In genomic region chr5:178421128-178421527, GRCh38 we compare ENCODE assay signal across 24 cellular contexts.
"Had no signal": no experiment of that assay in that cellular context is flagged by ENCODE, and none has a peak within 500 bp of the region (broad histone marks: within the 10 kb centered on the region; RNA-seq: fewer than 3 reads in every experiment).

No MANE protein-coding gene starts in this region.

- H3K4me1 Mint-ChIP-seq: activated CD4-positive, alpha-beta memory T cell treated with anti-CD3 and anti-CD28 coated beads, Interleukin-2, amount 10 ng/mL, durations not matched to agents 7 days and 5 days; activated CD4-positive, alpha-beta T cell treated with anti-CD3 and anti-CD28 coated beads, Interleukin-2, amount 10 ng/mL, durations not matched to agents 24 days and 14 days; central memory CD8-positive, alpha-beta T cell had no signal

- H3K36me3 Mint-ChIP-seq: activated naive CD4-positive, alpha-beta T cell treated with anti-CD3 and anti-CD28 coated beads, Interleukin-2, amount 50 U/mL, for 72 hours; naive thymus-derived CD8-positive, alpha-beta T cell; stimulated activated effector memory CD8-positive, alpha-beta T cell treated with anti-CD3 and anti-CD28 coated beads, Interleukin-12 subunit alpha, Interleukin-12 subunit beta, amount 100 ng/mL, for 72 hours had no signal

- ATAC-seq: activated naive CD4-positive, alpha-beta T cell treated with anti-CD3 and anti-CD28 coated beads, Interleukin-2, amount 50 U/mL, for 72 hours; activated T-cell treated with anti-CD3 and anti-CD28 coated beads, Interleukin-2, amount 50 U/mL, for 4 hours; naive thymus-derived CD8-positive, alpha-beta T cell; stimulated activated effector memory CD8-positive, alpha-beta T cell treated with anti-CD3 and anti-CD28 coated beads, Interleukin-12 subunit alpha, Interleukin-12 subunit beta, amount 100 ng/mL, for 72 hours had no signal

- H3K27ac Mint-ChIP-seq: activated CD4-positive, alpha-beta memory T cell treated with anti-CD3 and anti-CD28 coated beads, Interleukin-2, amount 10 ng/mL, durations not matched to agents 7 days and 5 days; activated CD4-positive, alpha-beta T cell treated with anti-CD3 and anti-CD28 coated beads, Interleukin-2, amount 10 ng/mL, durations not matched to agents 24 days and 14 days; activated naive CD4-positive, alpha-beta T cell treated with anti-CD3 and anti-CD28 coated beads, Interleukin-2, amount 50 U/mL, for 72 hours; activated T-helper 2 cell treated with anti-CD3 and anti-CD28 coated beads, Interferon-gamma antibody, Interleukin-2, Interleukin-4, amounts not matched to agents 10 μg/mL and 5 μg/mL and 100 μg/mL, durations not matched to agents 14 hours and 24 hours and 36 hours; naive thymus-derived CD8-positive, alpha-beta T cell; stimulated activated effector memory CD8-positive, alpha-beta T cell treated with anti-CD3 and anti-CD28 coated beads, Interleukin-12 subunit alpha, Interleukin-12 subunit beta, amount 100 ng/mL, for 72 hours; stimulated activated naive CD8-positive, alpha-beta T cell treated with anti-CD3 and anti-CD28 coated beads, Interleukin-15, Interleukin-2, amounts not matched to agents 100 ng/mL and 50 ng/mL, for 24 hours; T-helper 1 cell treated with Interleukin-12 subunit alpha and Interleukin-12 subunit beta and Interleukin-4 antibody, amounts not matched to agents 30 μg/mL and 1 μg/mL, for 36 hours had no signal

- H3K27me3 ChIP-seq: breast epithelium had no signal

- H3K4me3 Mint-ChIP-seq: activated CD4-positive, alpha-beta memory T cell treated with anti-CD3 and anti-CD28 coated beads, Interleukin-2, amount 10 ng/mL, durations not matched to agents 7 days and 5 days; activated CD4-positive, alpha-beta T cell treated with anti-CD3 and anti-CD28 coated beads, Interleukin-2, amount 10 ng/mL, durations not matched to agents 24 days and 14 days; activated T-cell treated with anti-CD3 and anti-CD28 coated beads, Interleukin-2, amount 50 U/mL, for 4 hours; central memory CD8-positive, alpha-beta T cell; naive thymus-derived CD8-positive, alpha-beta T cell; stimulated activated effector memory CD8-positive, alpha-beta T cell treated with anti-CD3 and anti-CD28 coated beads, Interleukin-12 subunit alpha, Interleukin-12 subunit beta, amount 100 ng/mL, for 72 hours; stimulated activated naive CD8-positive, alpha-beta T cell treated with anti-CD3 and anti-CD28 coated beads, Interleukin-15, Interleukin-2, amounts not matched to agents 100 ng/mL and 50 ng/mL, for 24 hours; T-helper 1 cell treated with Interleukin-12 subunit alpha and Interleukin-12 subunit beta and Interleukin-4 antibody, amounts not matched to agents 30 μg/mL and 1 μg/mL, for 36 hours had no signal

- H3K27ac ChIP-seq: breast epithelium, prostate gland, sigmoid colon, thoracic aorta, VCaP had no signal

- H3K4me3 ChIP-seq: breast epithelium, prostate gland, sigmoid colon, thoracic aorta had no signal

- H3K9me3 ChIP-seq: breast epithelium, prostate gland, sigmoid colon, thoracic aorta had no signal

- DNase-seq: activated CD4-positive, alpha-beta memory T cell treated with anti-CD3 and anti-CD28 coated beads, Interleukin-2, amount 10 ng/mL, durations not matched to agents 7 days and 5 days; activated CD4-positive, alpha-beta T cell treated with anti-CD3 and anti-CD28 coated beads, Interleukin-2, amount 10 ng/mL, durations not matched to agents 24 days and 14 days; activated CD4-positive, CD25-positive, alpha-beta regulatory T cell treated with anti-CD3 and anti-CD28 coated beads, Interleukin-2, amount 50 U/mL, for 72 hours; activated naive CD4-positive, alpha-beta T cell; activated T-cell treated with anti-CD3 and anti-CD28 coated beads, Interleukin-2, amount 50 U/mL, for 4 hours; dermis blood vessel endothelial cell; effector CD8-positive, alpha-beta T cell; naive thymus-derived CD8-positive, alpha-beta T cell; sigmoid colon; small intestine; stimulated activated CD4-positive, alpha-beta T cell treated with anti-CD3 and anti-CD28 coated beads, Interleukin-4, amount 100 ng/mL, for 24 hours; SW 1271; T-helper 9 cell; trophoblast cell had no signal

- H3K36me3 ChIP-seq: breast epithelium, prostate gland, sigmoid colon, thoracic aorta had no signal

- H3K9me3 Mint-ChIP-seq: activated CD4-positive, alpha-beta memory T cell treated with anti-CD3 and anti-CD28 coated beads, Interleukin-2, amount 10 ng/mL, durations not matched to agents 7 days and 5 days; activated CD4-positive, alpha-beta T cell treated with anti-CD3 and anti-CD28 coated beads, Interleukin-2, amount 10 ng/mL, durations not matched to agents 24 days and 14 days; activated naive CD4-positive, alpha-beta T cell treated with anti-CD3 and anti-CD28 coated beads, Interleukin-2, amount 50 U/mL, for 72 hours; activated T-cell treated with anti-CD3 and anti-CD28 coated beads, Interleukin-2, amount 50 U/mL, for 4 hours; activated T-helper 2 cell treated with anti-CD3 and anti-CD28 coated beads, Interferon-gamma antibody, Interleukin-2, Interleukin-4, amounts not matched to agents 10 μg/mL and 5 μg/mL and 100 μg/mL, durations not matched to agents 14 hours and 24 hours and 36 hours; central memory CD8-positive, alpha-beta T cell; naive thymus-derived CD8-positive, alpha-beta T cell; stimulated activated effector memory CD8-positive, alpha-beta T cell treated with anti-CD3 and anti-CD28 coated beads, Interleukin-12 subunit alpha, Interleukin-12 subunit beta, amount 100 ng/mL, for 72 hours; stimulated activated naive CD8-positive, alpha-beta T cell treated with anti-CD3 and anti-CD28 coated beads, Interleukin-15, Interleukin-2, amounts not matched to agents 100 ng/mL and 50 ng/mL, for 24 hours; T-helper 1 cell treated with Interleukin-12 subunit alpha and Interleukin-12 subunit beta and Interleukin-4 antibody, amounts not matched to agents 30 μg/mL and 1 μg/mL, for 36 hours had no signal

- H3K4me1 ChIP-seq: breast epithelium, sigmoid colon had no signal

- H3K27me3 Mint-ChIP-seq: stimulated activated naive CD8-positive, alpha-beta T cell treated with anti-CD3 and anti-CD28 coated beads, Interleukin-15, Interleukin-2, amounts not matched to agents 100 ng/mL and 50 ng/mL, for 24 hours had no signal
